ENCODE assay signal across 1 cellular context in the genomic region with DNA sequence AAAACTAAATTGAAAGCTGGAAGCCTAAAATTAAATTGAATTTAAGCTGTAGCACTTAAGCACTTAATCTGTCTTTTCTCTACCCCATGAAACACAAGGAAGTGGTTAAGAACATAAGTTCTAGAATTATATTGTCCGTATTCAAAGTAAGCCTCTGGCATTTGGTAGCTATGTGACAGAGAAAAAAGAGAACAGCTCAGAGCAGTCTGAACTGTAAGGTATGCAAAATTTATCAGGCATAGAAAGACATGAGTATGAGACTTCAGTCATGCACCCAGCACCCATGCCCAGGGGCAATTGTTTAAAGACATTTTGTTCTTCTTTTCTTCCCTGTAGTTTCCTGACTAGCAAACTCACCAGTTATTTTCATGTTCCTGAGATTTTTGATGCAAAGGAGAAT.
TF ChIP-seq lines count a peak whose summit lies in the region.

No MANE protein-coding gene starts in this region.

TF ChIP-seq in GM12878, 131 proteins besides CTCF, POLR2A, EP300 and RAD21 (continued from another document):
- TF ChIP-seq, protein P1, sequence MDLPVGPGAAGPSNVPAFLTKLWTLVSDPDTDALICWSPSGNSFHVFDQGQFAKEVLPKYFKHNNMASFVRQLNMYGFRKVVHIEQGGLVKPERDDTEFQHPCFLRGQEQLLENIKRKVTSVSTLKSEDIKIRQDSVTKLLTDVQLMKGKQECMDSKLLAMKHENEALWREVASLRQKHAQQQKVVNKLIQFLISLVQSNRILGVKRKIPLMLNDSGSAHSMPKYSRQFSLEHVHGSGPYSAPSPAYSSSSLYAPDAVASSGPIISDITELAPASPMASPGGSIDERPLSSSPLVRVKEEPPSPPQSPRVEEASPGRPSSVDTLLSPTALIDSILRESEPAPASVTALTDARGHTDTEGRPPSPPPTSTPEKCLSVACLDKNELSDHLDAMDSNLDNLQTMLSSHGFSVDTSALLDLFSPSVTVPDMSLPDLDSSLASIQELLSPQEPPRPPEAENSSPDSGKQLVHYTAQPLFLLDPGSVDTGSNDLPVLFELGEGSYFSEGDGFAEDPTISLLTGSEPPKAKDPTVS (IDR thresholded peaks at IDR 0.05; ENCODE audit: low read depth, low read length): no peak
- TF ChIP-seq SIX5 (IDR thresholded peaks at IDR 0.05; ENCODE audit: low read depth, low read length, severe bottlenecking) (no peak), SRF (IDR thresholded peaks at IDR 0.05; ENCODE audit: low read depth in 2 of 2, low read length in 2 of 2) (no peak), MYC (IDR thresholded peaks at IDR 0.05; ENCODE audit: insufficient read depth, insufficient read length, insufficient replicate concordance, low read length, severe bottlenecking) (no peak), NFIC (IDR thresholded peaks at IDR 0.05; ENCODE audit: low read depth, low read length) (no peak), SKIL (IDR thresholded peaks at IDR 0.05; ENCODE audit: low read depth, poor library complexity, severe bottlenecking) (no peak), NFYA (IDR thresholded peaks at IDR 0.05; ENCODE audit: borderline replicate concordance, low read depth, low read length) (no peak), REST (IDR thresholded peaks at IDR 0.05; ENCODE audit: low read depth, low read length) (no peak), USF2 (IDR thresholded peaks at IDR 0.05; ENCODE audit: borderline replicate concordance, low read depth, low read length) (no peak), CEBPZ (IDR thresholded peaks at IDR 0.05; ENCODE audit: low read depth, low read length) (no peak)
- TF ChIP-seq, protein P2, sequence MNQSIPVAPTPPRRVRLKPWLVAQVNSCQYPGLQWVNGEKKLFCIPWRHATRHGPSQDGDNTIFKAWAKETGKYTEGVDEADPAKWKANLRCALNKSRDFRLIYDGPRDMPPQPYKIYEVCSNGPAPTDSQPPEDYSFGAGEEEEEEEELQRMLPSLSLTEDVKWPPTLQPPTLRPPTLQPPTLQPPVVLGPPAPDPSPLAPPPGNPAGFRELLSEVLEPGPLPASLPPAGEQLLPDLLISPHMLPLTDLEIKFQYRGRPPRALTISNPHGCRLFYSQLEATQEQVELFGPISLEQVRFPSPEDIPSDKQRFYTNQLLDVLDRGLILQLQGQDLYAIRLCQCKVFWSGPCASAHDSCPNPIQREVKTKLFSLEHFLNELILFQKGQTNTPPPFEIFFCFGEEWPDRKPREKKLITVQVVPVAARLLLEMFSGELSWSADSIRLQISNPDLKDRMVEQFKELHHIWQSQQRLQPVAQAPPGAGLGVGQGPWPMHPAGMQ (IDR thresholded peaks at IDR 0.05; ENCODE audit: borderline replicate concordance): no peak
